Comparison of ENCODE assay signal across 10 cellular contexts in genomic region chr17:78278139-78278741, GRCh38.
DNase-seq lines count a peak whose midpoint lies in the region; ATAC-seq and TF ChIP-seq lines count a peak whose summit lies in the region.
"Had no signal": no experiment of that assay in that cellular context is flagged by ENCODE, and none has a peak within 500 bp of the region (broad histone marks: within the 10 kb centered on the region; RNA-seq: fewer than 3 reads in every experiment).

No MANE protein-coding gene starts in this region.

- no peaks in the 10 kb centered on the region for H3K27me3 ChIP-seq in DND-41 (ENCODE audit: insufficient read depth, low read length, poor library complexity)
- no peaks in the 10 kb centered on the region for H3K27me3 ChIP-seq in muscle layer of duodenum (ENCODE audit: low read depth, low read length)

- H3K9me3 Mint-ChIP-seq in T-helper 1 cell treated with Interleukin-12 subunit alpha and Interleukin-12 subunit beta and Interleukin-4 antibody, amounts not matched to agents 30 μg/mL and 1 μg/mL, for 36 hours: peaks cover 3% of the 10 kb centered on the region

- no peaks in the 10 kb centered on the region for H3K79me2 ChIP-seq in DND-41 (ENCODE audit: insufficient read depth, low read length)

- H3K4me1 ChIP-seq in DND-41 (ENCODE audit: insufficient read depth, low read length) (no peaks in the 10 kb centered on the region), muscle layer of duodenum (ENCODE audit: control insufficient read depth in 1 of 2, insufficient read depth in 2 of 2, low read length in 2 of 2) (no peaks in the 10 kb centered on the region)

- peak overlapping the region; percentile 34 for H3K4me3 Mint-ChIP-seq in T-helper 1 cell treated with Interleukin-12 subunit alpha and Interleukin-12 subunit beta and Interleukin-4 antibody, amounts not matched to agents 30 μg/mL and 1 μg/mL, for 36 hours

- peak; percentile 47; the same call in 2 of the 3 replicates for ATAC-seq in DND-41 (ENCODE audit: insufficient read depth, low read depth)
- no peak for ATAC-seq in HG03159 (IDR thresholded peaks at IDR 0.05; ENCODE audit: unreplicated experiment)

- H3K27ac Mint-ChIP-seq in T-helper 1 cell treated with Interleukin-12 subunit alpha and Interleukin-12 subunit beta and Interleukin-4 antibody, amounts not matched to agents 30 μg/mL and 1 μg/mL, for 36 hours: peak overlapping the region; percentile 52

- H3K27me3 Mint-ChIP-seq in T-helper 1 cell treated with Interleukin-12 subunit alpha and Interleukin-12 subunit beta and Interleukin-4 antibody, amounts not matched to agents 30 μg/mL and 1 μg/mL, for 36 hours (ENCODE audit: low read depth): no peaks in the 10 kb centered on the region

- DNase-seq in DND-41: no peak
- DNase-seq in NCI-H2029 (lab: John Stamatoyannopoulos, UW): peak; percentile 69
- no peak for DNase-seq in D341Med (ENCODE audit: low spot score)
- no peak for DNase-seq in foreskin melanocyte
- no peak for DNase-seq in stimulated activated CD4-positive, alpha-beta T cell treated with anti-CD3 and anti-CD28 coated beads, Interleukin-2, amount 100 ng/mL, for 24 hours
- DNase-seq: amygdala, head of caudate nucleus had no signal

- H3K27ac ChIP-seq in DND-41 (ENCODE audit: low read length) (no peak overlapping the region), muscle layer of duodenum (ENCODE audit: low read length) (peak overlapping the region; percentile 8)

- no peak overlapping the region for H2AFZ ChIP-seq in DND-41 (ENCODE audit: low read depth, low read length)

- H3K36me3 ChIP-seq in DND-41 (ENCODE audit: insufficient read depth, low read length): no peaks in the 10 kb centered on the region
- no peaks in the 10 kb centered on the region for H3K36me3 ChIP-seq in muscle layer of duodenum (ENCODE audit: control insufficient read depth in 1 of 2, insufficient read depth in 2 of 2, low read length in 2 of 2)

- H3K4me2 ChIP-seq in DND-41 (ENCODE audit: insufficient read depth, low read length): no peak overlapping the region

- H3K9me3 ChIP-seq in DND-41 (ENCODE audit: insufficient read depth, low read length, severe bottlenecking) (no peaks in the 10 kb centered on the region), muscle layer of duodenum (ENCODE audit: control insufficient read depth in 1 of 2, low read length in 2 of 2) (no peaks in the 10 kb centered on the region)

- no peak for TF ChIP-seq CTCF in DND-41 (IDR thresholded peaks at IDR 0.05; ENCODE audit: borderline replicate concordance, extremely low read depth, low read length, poor library complexity, severe bottlenecking)

- H4K20me1 ChIP-seq in DND-41 (ENCODE audit: insufficient read depth, low read length): no peaks in the 10 kb centered on the region

- peaks cover 29% of the 10 kb centered on the region for H3K4me1 Mint-ChIP-seq in T-helper 1 cell treated with Interleukin-12 subunit alpha and Interleukin-12 subunit beta and Interleukin-4 antibody, amounts not matched to agents 30 μg/mL and 1 μg/mL, for 36 hours (ENCODE audit: low read depth)

- peaks cover 12% of the 10 kb centered on the region for H3K36me3 Mint-ChIP-seq in T-helper 1 cell treated with Interleukin-12 subunit alpha and Interleukin-12 subunit beta and Interleukin-4 antibody, amounts not matched to agents 30 μg/mL and 1 μg/mL, for 36 hours (ENCODE audit: low read depth)

- no peak overlapping the region for H3K4me3 ChIP-seq in DND-41 (ENCODE audit: low read depth in 1 of 2, low read length in 2 of 2)
- no peak overlapping the region for H3K4me3 ChIP-seq in muscle layer of duodenum (ENCODE audit: low read depth in 1 of 2, low read length in 2 of 2)

- no peak overlapping the region for H3K9ac ChIP-seq in DND-41 (ENCODE audit: low read depth, low read length)
